In genomic region chr15:99928429-99928981, GRCh38 we compare ENCODE assay signal across 8 cellular contexts.
DNase-seq lines count a peak whose midpoint lies in the region; ATAC-seq and TF ChIP-seq lines count a peak whose summit lies in the region.

No MANE protein-coding gene starts in this region.

- H3K9me3 ChIP-seq in DOHH2 (ENCODE audit: control insufficient read depth, insufficient read depth, low read length) (peaks cover 5% of the 10 kb centered on the region; the same call in 1 of the 2 replicates), WERI-Rb-1 (ENCODE audit: severe bottlenecking) (no peaks in the 10 kb centered on the region), breast epithelium (no peaks in the 10 kb centered on the region)

- no peaks in the 10 kb centered on the region for H3F3A ChIP-seq in DOHH2 (ENCODE audit: control insufficient read depth, insufficient read depth)

- peaks cover 18 to 25% of the 10 kb centered on the region in 2 donors for H3K4me1 Mint-ChIP-seq in immature natural killer cell

- H3K4me1 ChIP-seq in DOHH2 (ENCODE audit: control insufficient read depth, low read length) (no peaks in the 10 kb centered on the region), breast epithelium (no peaks in the 10 kb centered on the region)

- H3K9me3 Mint-ChIP-seq in immature natural killer cell = no peaks in the 10 kb centered on the region

- no peaks in the 10 kb centered on the region for H3K27me3 ChIP-seq in DOHH2 (ENCODE audit: control insufficient read depth, low read length)
- peaks cover 62% of the 10 kb centered on the region for H3K27me3 ChIP-seq in WERI-Rb-1 (ENCODE audit: insufficient read depth, low read depth, severe bottlenecking)
- no peaks in the 10 kb centered on the region for H3K27me3 ChIP-seq in breast epithelium

- H3K27me3 Mint-ChIP-seq in immature natural killer cell (ENCODE audit: low read depth in 3 of 3) = peaks cover 8 to 13% (median 9%) of the 10 kb centered on the region in 3 donors

- peak; percentile 70 for DNase-seq in HuH-7.5 (ENCODE audit: low spot score)
- peak; percentile 51 for DNase-seq in WERI-Rb-1
- peak; percentile 61 to 82 for DNase-seq in breast epithelium (ENCODE audit: low spot score in 2 of 2)
- DNase-seq in immature natural killer cell = peak; percentile 85 to 89 (median 89)
- peak; percentile 36 for DNase-seq in smooth muscle cell of the brain vasculature (ENCODE audit: low read depth, low spot score)
- no peak for DNase-seq in NCI-H2107 (lab: John Stamatoyannopoulos, UW)

- peak; percentile 87 for ATAC-seq in GM21526 (IDR thresholded peaks at IDR 0.05; ENCODE audit: low FRiP score, unreplicated experiment)

- peak; percentile 45 for TF ChIP-seq CTCF in DOHH2 (IDR thresholded peaks at IDR 0.05; ENCODE audit: low read depth, low read length, poor library complexity, severe bottlenecking)
- peak; percentile 85 for TF ChIP-seq CTCF in WERI-Rb-1 (IDR thresholded peaks at IDR 0.05; ENCODE audit: low read depth, low read length)
- TF ChIP-seq CTCF in breast epithelium (IDR thresholded peaks at IDR 0.05) = peak; percentile 20 to 69 (median 55)

- intact Hi-C loops in breast epithelium (cut with DNase I; ENCODE audit: low total_unique reads) = no loop called here

- TF ChIP-seq POLR2A in breast epithelium (IDR thresholded peaks at IDR 0.05) = no peak

- peak overlapping the region; percentile 83 to 90 (median 86) for H3K4me3 Mint-ChIP-seq in immature natural killer cell

- no peaks in the 10 kb centered on the region for H3K36me3 Mint-ChIP-seq in immature natural killer cell

- no peaks in the 10 kb centered on the region for H4K20me1 ChIP-seq in DOHH2 (ENCODE audit: control insufficient read depth, insufficient read depth, low read depth, low read length)

- no peak overlapping the region for H3K4me2 ChIP-seq in DOHH2 (ENCODE audit: low read length)

- H3K4me3 ChIP-seq in DOHH2 (ENCODE audit: low read length) (no peak overlapping the region), WERI-Rb-1 (ENCODE audit: low read depth, low read length) (peak overlapping the region; percentile 10), breast epithelium (peak overlapping the region; percentile 38 to 64 (median 51))

- peak overlapping the region; percentile 70 to 91 (median 88) for H3K27ac Mint-ChIP-seq in immature natural killer cell

- H3K79me2 ChIP-seq in DOHH2 (ENCODE audit: control insufficient read depth, low read length) = no peaks in the 10 kb centered on the region

- H3K27ac ChIP-seq in DOHH2 (ENCODE audit: low read depth, low read length) (no peak overlapping the region), WERI-Rb-1 (no peak overlapping the region), breast epithelium (peak overlapping the region; percentile 73 to 81)

- no peaks in the 10 kb centered on the region for H3K9me2 ChIP-seq in DOHH2 (replicated peaks; ENCODE audit: control insufficient read depth, low read length)

- no peaks in the 10 kb centered on the region for H3K36me3 ChIP-seq in DOHH2 (ENCODE audit: control insufficient read depth, low read length)
- H3K36me3 ChIP-seq in WERI-Rb-1 = no peaks in the 10 kb centered on the region
- H3K36me3 ChIP-seq in breast epithelium = no peaks in the 10 kb centered on the region

Comparison
In these comparisons a context has a peak if more than half of its experiments do, and no peak if none do; other contexts are left out.
1. H3K27ac ChIP-seq: peak in breast epithelium (2 of 2); none in DOHH2 (single experiment) and WERI-Rb-1 (single experiment).
2. Peak in every context shown above with its lines, with median percentiles within 50 percentile points of each other: CTCF ChIP-seq.